15 cellular contexts compared by ENCODE assay signal in the genomic region with DNA sequence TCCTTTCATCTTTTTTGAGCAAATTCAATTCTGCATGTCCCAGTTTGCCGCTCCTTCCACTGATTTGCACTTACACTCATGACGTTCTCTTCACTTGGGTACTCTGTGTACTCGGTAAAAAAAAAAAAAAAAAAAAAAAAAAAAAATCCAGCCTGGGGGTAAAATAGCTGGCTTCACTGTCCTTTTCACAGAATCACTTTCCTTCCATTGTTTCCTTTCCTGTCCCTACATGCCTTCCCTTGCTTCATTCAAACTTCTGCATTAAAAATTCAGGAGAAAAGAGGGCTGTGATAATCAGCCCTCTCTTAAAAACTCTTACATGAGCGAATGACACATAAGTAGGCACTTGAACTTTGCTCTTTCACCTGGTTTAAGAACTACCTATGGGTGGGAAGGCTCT. TPM values are rescaled to one million over a fixed set of nuclear protein-coding genes. Genes with fewer than 3 reads are reported as not detected.
DNase-seq lines count a peak whose midpoint lies in the region; ATAC-seq, FAIRE-seq and TF ChIP-seq lines count a peak whose summit lies in the region.
"Had no signal": no experiment of that assay in that cellular context is flagged by ENCODE, and none has a peak within 500 bp of the region (broad histone marks: within the 10 kb centered on the region; RNA-seq: fewer than 3 reads in every experiment).

No MANE protein-coding gene starts in this region.

- H3K27ac Mint-ChIP-seq in astrocyte (ENCODE audit: unreplicated experiment) = peak overlapping the region; percentile 17
- peak overlapping the region; percentile 86 for H3K27ac Mint-ChIP-seq in stimulated activated naive B cell treated with anti-CD40 and anti-IgM and Interleukin-4, amounts not matched to agents 10 μg/mL and 1 μg/mL and 100 μg/mL, for 72 hours
- no peak overlapping the region for H3K27ac Mint-ChIP-seq in activated T-helper 1 cell treated with anti-CD3 and anti-CD28 coated beads, Interleukin-12 subunit alpha, Interleukin-12 subunit beta, Interleukin-2, Interleukin-4 antibody, amounts not matched to agents 30 ng/mL and 10 ng/mL and 1 ng/mL, durations not matched to agents 14 hours and 24 hours and 36 hours
- H3K27ac Mint-ChIP-seq: GM23338, T-cell, WTC11 had no signal

- no peak overlapping the region for H3K4me3 Mint-ChIP-seq in astrocyte (ENCODE audit: unreplicated experiment)
- H3K4me3 Mint-ChIP-seq in stimulated activated naive B cell treated with anti-CD40 and anti-IgM and Interleukin-4, amounts not matched to agents 10 μg/mL and 1 μg/mL and 100 μg/mL, for 72 hours = no peak overlapping the region
- no peak overlapping the region for H3K4me3 Mint-ChIP-seq in activated T-helper 1 cell treated with anti-CD3 and anti-CD28 coated beads, Interleukin-12 subunit alpha, Interleukin-12 subunit beta, Interleukin-2, Interleukin-4 antibody, amounts not matched to agents 30 ng/mL and 10 ng/mL and 1 ng/mL, durations not matched to agents 14 hours and 24 hours and 36 hours
- H3K4me3 Mint-ChIP-seq: CD14-positive monocyte, GM23338, T-cell, WTC11 had no signal

- H3K4me1 Mint-ChIP-seq in astrocyte (ENCODE audit: low read depth, unreplicated experiment) = peaks cover 6% of the 10 kb centered on the region
- H3K4me1 Mint-ChIP-seq in stimulated activated naive B cell treated with anti-CD40 and anti-IgM and Interleukin-4, amounts not matched to agents 10 μg/mL and 1 μg/mL and 100 μg/mL, for 72 hours = peaks cover 15 to 42% of the 10 kb centered on the region in 2 donors
- no peaks in the 10 kb centered on the region for H3K4me1 Mint-ChIP-seq in activated T-helper 1 cell treated with anti-CD3 and anti-CD28 coated beads, Interleukin-12 subunit alpha, Interleukin-12 subunit beta, Interleukin-2, Interleukin-4 antibody, amounts not matched to agents 30 ng/mL and 10 ng/mL and 1 ng/mL, durations not matched to agents 14 hours and 24 hours and 36 hours (ENCODE audit: low read depth)

- DNase-seq in NCI-H146 (lab: John Stamatoyannopoulos, UW) (peak; percentile 26), astrocyte (ENCODE audit: low read depth) (no peak), right cardiac atrium (no peak), activated gamma-delta T cell (lab: John Stamatoyannopoulos, UW) (no peak)
- no peak for DNase-seq in stimulated activated naive B cell treated with anti-CD40 and anti-IgM and Interleukin-4, amounts not matched to agents 10 μg/mL and 1 μg/mL and 100 μg/mL, for 72 hours
- no peak for DNase-seq in activated T-helper 1 cell treated with anti-CD3 and anti-CD28 coated beads, Interleukin-12 subunit alpha, Interleukin-12 subunit beta, Interleukin-2, Interleukin-4 antibody, amounts not matched to agents 30 ng/mL and 10 ng/mL and 1 ng/mL, durations not matched to agents 14 hours and 24 hours and 36 hours (ENCODE audit: low spot score)

- no peak for FAIRE-seq in astrocyte (lab: Jason Lieb, UNC)

- 48% methylated on average over 4 of the region's 4 CpGs for WGBS in right cardiac atrium

- peak; percentile 3 to 9 for ATAC-seq in right cardiac atrium
- no peak for ATAC-seq in stimulated activated naive B cell treated with anti-CD40 and anti-IgM and Interleukin-4, amounts not matched to agents 10 μg/mL and 1 μg/mL and 100 μg/mL, for 72 hours (replicated peaks)
- ATAC-seq in HG03175 (IDR thresholded peaks at IDR 0.05; ENCODE audit: unreplicated experiment) = no peak

- H3K27me3 ChIP-seq in astrocyte (ENCODE audit: insufficient read depth, low read length) (no peaks in the 10 kb centered on the region), right cardiac atrium (ENCODE audit: control insufficient read depth, insufficient read depth) (no peaks in the 10 kb centered on the region)
- H3K27me3 ChIP-seq: dorsolateral prefrontal cortex had no signal

- H3K4me3 ChIP-seq in astrocyte (ENCODE audit: insufficient read depth, low read depth, low read length) = no peak overlapping the region
- no peak overlapping the region for H3K4me3 ChIP-seq in right cardiac atrium (ENCODE audit: low read length)
- H3K4me3 ChIP-seq: GM23338 had no signal

- H3K27ac ChIP-seq in astrocyte (ENCODE audit: low read depth, low read length) (no peak overlapping the region), right cardiac atrium (ENCODE audit: low read length) (no peak overlapping the region)

- peaks cover 9% of the 10 kb centered on the region for H3K36me3 Mint-ChIP-seq in astrocyte (ENCODE audit: low read depth, unreplicated experiment)
- peaks cover 6 to 21% of the 10 kb centered on the region in 2 donors for H3K36me3 Mint-ChIP-seq in stimulated activated naive B cell treated with anti-CD40 and anti-IgM and Interleukin-4, amounts not matched to agents 10 μg/mL and 1 μg/mL and 100 μg/mL, for 72 hours
- H3K36me3 Mint-ChIP-seq in activated T-helper 1 cell treated with anti-CD3 and anti-CD28 coated beads, Interleukin-12 subunit alpha, Interleukin-12 subunit beta, Interleukin-2, Interleukin-4 antibody, amounts not matched to agents 30 ng/mL and 10 ng/mL and 1 ng/mL, durations not matched to agents 14 hours and 24 hours and 36 hours (ENCODE audit: low read depth) = peaks cover 1% of the 10 kb centered on the region
- H3K36me3 Mint-ChIP-seq: WTC11 had no signal

- H2AFZ ChIP-seq in astrocyte (ENCODE audit: low read depth, low read length) = no peak overlapping the region
- H2AFZ ChIP-seq: GM23338 had no signal

- H3K36me3 ChIP-seq in astrocyte (ENCODE audit: insufficient read depth, low read length) = peaks cover 5% of the 10 kb centered on the region

- H3K79me2 ChIP-seq in astrocyte (ENCODE audit: insufficient read depth, low read length) = no peaks in the 10 kb centered on the region

- H3K9ac ChIP-seq in astrocyte (ENCODE audit: low read length) = no peak overlapping the region

- no peaks in the 10 kb centered on the region for H3K27me3 Mint-ChIP-seq in astrocyte (ENCODE audit: low read depth, unreplicated experiment)
- peaks cover 0 to 5% of the 10 kb centered on the region in 2 donors for H3K27me3 Mint-ChIP-seq in stimulated activated naive B cell treated with anti-CD40 and anti-IgM and Interleukin-4, amounts not matched to agents 10 μg/mL and 1 μg/mL and 100 μg/mL, for 72 hours
- H3K27me3 Mint-ChIP-seq in activated T-helper 1 cell treated with anti-CD3 and anti-CD28 coated beads, Interleukin-12 subunit alpha, Interleukin-12 subunit beta, Interleukin-2, Interleukin-4 antibody, amounts not matched to agents 30 ng/mL and 10 ng/mL and 1 ng/mL, durations not matched to agents 14 hours and 24 hours and 36 hours (ENCODE audit: insufficient read depth) = peaks cover 4% of the 10 kb centered on the region

- H3K9me3 ChIP-seq in astrocyte (ENCODE audit: insufficient read depth, low read depth, low read length) = no peaks in the 10 kb centered on the region
- no peaks in the 10 kb centered on the region for H3K9me3 ChIP-seq in right cardiac atrium (ENCODE audit: control insufficient read depth, low read length)

- no peak overlapping the region for H3K4me2 ChIP-seq in astrocyte (ENCODE audit: low read length)
- H3K4me2 ChIP-seq: GM23338 had no signal

- TF ChIP-seq CTCF in astrocyte (IDR thresholded peaks at IDR 0.05; ENCODE audit: insufficient read depth, low read depth, low read length) = no peak

- H4K20me1 ChIP-seq in astrocyte (ENCODE audit: insufficient read depth, low read length) = no peaks in the 10 kb centered on the region

- H3K9me3 Mint-ChIP-seq in astrocyte (ENCODE audit: unreplicated experiment) = no peaks in the 10 kb centered on the region
- H3K9me3 Mint-ChIP-seq in stimulated activated naive B cell treated with anti-CD40 and anti-IgM and Interleukin-4, amounts not matched to agents 10 μg/mL and 1 μg/mL and 100 μg/mL, for 72 hours = peaks cover 0 to 3% of the 10 kb centered on the region in 2 donors
- H3K9me3 Mint-ChIP-seq in activated T-helper 1 cell treated with anti-CD3 and anti-CD28 coated beads, Interleukin-12 subunit alpha, Interleukin-12 subunit beta, Interleukin-2, Interleukin-4 antibody, amounts not matched to agents 30 ng/mL and 10 ng/mL and 1 ng/mL, durations not matched to agents 14 hours and 24 hours and 36 hours = no peaks in the 10 kb centered on the region

- intact Hi-C loops in right cardiac atrium (cut with DNase I) = loop anchor here in 2 of 4 donors (5.0 to 10.0 kb wide), 2 partner anchors 340 to 343 kb away; no protein-coding TSS in a partner anchor
- intact Hi-C loops in activated T-helper 1 cell treated with anti-CD3 and anti-CD28 coated beads, Interleukin-12 subunit alpha, Interleukin-12 subunit beta, Interleukin-2, Interleukin-4 antibody, amounts not matched to agents 30 ng/mL and 10 ng/mL and 1 ng/mL, durations not matched to agents 14 hours and 24 hours and 36 hours (cut with micrococcal nuclease) = loop anchor here (5.0 to 10.0 kb wide), 4 partner anchors 60 to 723 kb away; partner anchors contain the start of gene PPP1R3C

- no peaks in the 10 kb centered on the region for H3K4me1 ChIP-seq in astrocyte (ENCODE audit: insufficient read depth, low read length)
- H3K4me1 ChIP-seq in right cardiac atrium (ENCODE audit: control insufficient read depth, insufficient read depth, low read length) = no peaks in the 10 kb centered on the region

RNA-seq across cellular contexts. Expression of gene ANKRD1, which starts 8.7 kb away (rescaled TPM):
- total RNA-seq in astrocyte = 841 and 913 TPM in 2 replicates
- total RNA-seq in right cardiac atrium = 1,000 to 10,000 TPM; 1,154 to 3,897 (median 2,224) TPM
- 4,109 TPM for polyA plus RNA-seq in right cardiac atrium
- total RNA-seq in activated T-helper 1 cell treated with anti-CD3 and anti-CD28 coated beads, Interleukin-12 subunit alpha, Interleukin-12 subunit beta, Interleukin-2, Interleukin-4 antibody, amounts not matched to agents 30 ng/mL and 10 ng/mL and 1 ng/mL, durations not matched to agents 14 hours and 24 hours and 36 hours = not detected in 2 replicates
- total RNA-seq: activated CD8-positive, alpha-beta memory T cell treated with anti-CD3 and anti-CD28 coated beads for 36 hours; GM23338; naive thymus-derived CD4-positive, alpha-beta T cell; OCI-LY7; T-cell; WTC11 had no signal
- polyA plus RNA-seq: CD14-positive monocyte; naive thymus-derived CD4-positive, alpha-beta T cell had no signal

RNA-seq across cellular contexts. Expression of gene RPP30, which starts 40.4 kb away (rescaled TPM):
- total RNA-seq in astrocyte (24.9 and 32.0 TPM in 2 replicates), right cardiac atrium (10 to 100 TPM; 26.9 to 35.5 (median 31.5) TPM)
- polyA plus RNA-seq in right cardiac atrium = 40.1 TPM
- total RNA-seq in activated T-helper 1 cell treated with anti-CD3 and anti-CD28 coated beads, Interleukin-12 subunit alpha, Interleukin-12 subunit beta, Interleukin-2, Interleukin-4 antibody, amounts not matched to agents 30 ng/mL and 10 ng/mL and 1 ng/mL, durations not matched to agents 14 hours and 24 hours and 36 hours = 78.3 and 80.4 TPM in 2 replicates

RNA-seq across cellular contexts. Expression of gene HTR7, which starts 54.3 kb away (rescaled TPM):
- total RNA-seq in astrocyte (0.72 and 0.89 TPM in 2 replicates), right cardiac atrium (under 1 TPM; 0.14 to 0.58 (median 0.23) TPM)
- 0.14 TPM for polyA plus RNA-seq in right cardiac atrium
- total RNA-seq in activated T-helper 1 cell treated with anti-CD3 and anti-CD28 coated beads, Interleukin-12 subunit alpha, Interleukin-12 subunit beta, Interleukin-2, Interleukin-4 antibody, amounts not matched to agents 30 ng/mL and 10 ng/mL and 1 ng/mL, durations not matched to agents 14 hours and 24 hours and 36 hours = not detected in 2 replicates
- total RNA-seq: activated CD8-positive, alpha-beta memory T cell treated with anti-CD3 and anti-CD28 coated beads for 36 hours had no signal
- polyA plus RNA-seq: naive thymus-derived CD4-positive, alpha-beta T cell had no signal

Comparison
In these comparisons a context has a peak if more than half of its experiments do, and no peak if none do; other contexts are left out.
1. ATAC-seq: peak in right cardiac atrium (2 of 2); none in stimulated activated naive B cell treated with anti-CD40 and anti-IgM and Interleukin-4, amounts not matched to agents 10 μg/mL and 1 μg/mL and 100 μg/mL, for 72 hours (0 of 2) and HG03175 (single experiment).
2. RNA of gene ANKRD1, which starts 8.7 kb away (total RNA-seq): 1,154 to 3,897 TPM in right cardiac atrium and 841 to 913 TPM in astrocyte; not detected in activated T-helper 1 cell treated with anti-CD3 and anti-CD28 coated beads, Interleukin-12 subunit alpha, Interleukin-12 subunit beta, Interleukin-2, Interleukin-4 antibody, amounts not matched to agents 30 ng/mL and 10 ng/mL and 1 ng/mL, durations not matched to agents 14 hours and 24 hours and 36 hours; every median in the first group is over 100 times any median in the second.